Comparison of ENCODE assay signal across 16 cellular contexts in the genomic region with DNA sequence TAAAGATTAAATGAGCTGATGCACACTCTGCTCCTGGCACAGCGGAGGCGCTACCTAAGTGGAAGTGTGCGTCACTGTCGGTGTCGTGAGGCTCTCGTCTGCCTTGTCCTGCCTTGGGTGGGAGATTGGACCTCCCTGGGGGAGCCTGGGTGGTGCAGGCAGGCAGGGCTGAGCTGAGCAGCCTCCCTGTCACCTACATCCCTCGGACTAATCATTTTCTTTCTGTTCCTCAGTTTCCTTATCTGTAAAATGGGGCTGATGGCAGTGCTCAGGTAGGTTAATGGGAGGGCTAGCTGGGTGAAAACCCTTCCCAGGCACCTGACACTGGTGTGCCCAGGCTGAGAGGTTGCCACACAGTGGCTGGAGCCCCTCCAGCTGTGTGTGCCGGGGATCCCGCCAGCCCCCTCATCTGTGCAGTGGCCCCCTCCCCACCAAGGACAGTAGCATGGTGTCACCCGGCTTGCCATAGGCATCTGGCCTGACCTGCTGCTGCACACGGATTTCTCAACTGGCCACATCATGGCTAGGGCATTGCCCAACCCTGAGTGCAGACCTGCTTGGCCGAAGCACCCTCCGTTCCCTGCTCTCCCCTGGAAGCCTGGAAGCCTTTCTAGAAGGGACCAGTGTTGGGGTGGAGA. TPM values are rescaled to one million over a fixed set of nuclear protein-coding genes. Genes with fewer than 3 reads are reported as not detected.
DNase-seq lines count a peak whose midpoint lies in the region; ATAC-seq and TF ChIP-seq lines count a peak whose summit lies in the region.
"Had no signal": no experiment of that assay in that cellular context is flagged by ENCODE, and none has a peak within 500 bp of the region (broad histone marks: within the 10 kb centered on the region; RNA-seq: fewer than 3 reads in every experiment).

No MANE protein-coding gene starts in this region.

- H3K27me3 Mint-ChIP-seq in activated naive CD4-positive, alpha-beta T cell treated with anti-CD3 and anti-CD28 coated beads for 36 hours (ENCODE audit: low read depth) = no peaks in the 10 kb centered on the region
- H3K27me3 Mint-ChIP-seq in dendritic cell treated with granulocyte-macrophage colony-stimulating factor and Interleukin-4, amounts not matched to agents 40 ng/mL and 50 ng/mL, for 4 days = no peaks in the 10 kb centered on the region

- H3K9me3 Mint-ChIP-seq in activated naive CD4-positive, alpha-beta T cell treated with anti-CD3 and anti-CD28 coated beads for 36 hours = no peaks in the 10 kb centered on the region
- H3K9me3 Mint-ChIP-seq in dendritic cell treated with granulocyte-macrophage colony-stimulating factor and Interleukin-4, amounts not matched to agents 40 ng/mL and 50 ng/mL, for 4 days = no peaks in the 10 kb centered on the region

- H3K27ac Mint-ChIP-seq in activated naive CD4-positive, alpha-beta T cell treated with anti-CD3 and anti-CD28 coated beads for 36 hours = peak overlapping the region; percentile 12
- peak overlapping the region; percentile 90 for H3K27ac Mint-ChIP-seq in dendritic cell treated with granulocyte-macrophage colony-stimulating factor and Interleukin-4, amounts not matched to agents 40 ng/mL and 50 ng/mL, for 4 days

- intact Hi-C loops in activated naive CD4-positive, alpha-beta T cell treated with anti-CD3 and anti-CD28 coated beads for 36 hours (cut with micrococcal nuclease) = no loop called here
- intact Hi-C loops in dendritic cell treated with granulocyte-macrophage colony-stimulating factor and Interleukin-4, amounts not matched to agents 40 ng/mL and 50 ng/mL, for 4 days (cut with micrococcal nuclease) = no loop called here
- intact Hi-C loops in sciatic nerve (cut with DNase I) = no loop called here

- no peak for TF ChIP-seq POLR2A in NB4 (IDR thresholded peaks at IDR 0.05; ENCODE audit: extremely low read depth, insufficient read length)

- peak; percentile 6 for DNase-seq in activated naive CD4-positive, alpha-beta T cell treated with anti-CD3 and anti-CD28 coated beads for 36 hours
- no peak for DNase-seq in activated naive CD4-positive, alpha-beta T cell (lab: John Stamatoyannopoulos, UW)
- peak; percentile 57 for DNase-seq in NB4 (ENCODE audit: low read depth)
- DNase-seq in sciatic nerve (ENCODE audit: low spot score) = peak; percentile 42
- DNase-seq in NCI-H1436 treated with DMSO at 0.1 percent for 48 hours (lab: John Stamatoyannopoulos, UW) = no peak
- DNase-seq in hypothalamus (lab: John Stamatoyannopoulos, UW) = no peak
- DNase-seq: activated CD4-positive, alpha-beta T cell treated with anti-CD3 and anti-CD28 coated beads for 48 hours; activated gamma-delta T cell treated with Interleukin-2 at 50 U/mL for 16 hours; central memory CD4-positive, alpha-beta T cell; DMS79 treated with DMSO at 0.1 percent for 48 hours; MG63; thyroid gland had no signal

- H3K36me3 Mint-ChIP-seq in activated naive CD4-positive, alpha-beta T cell treated with anti-CD3 and anti-CD28 coated beads for 36 hours (ENCODE audit: low read depth) = peaks cover 14% of the 10 kb centered on the region
- H3K36me3 Mint-ChIP-seq in dendritic cell treated with granulocyte-macrophage colony-stimulating factor and Interleukin-4, amounts not matched to agents 40 ng/mL and 50 ng/mL, for 4 days (ENCODE audit: low read depth) = peaks cover 71% of the 10 kb centered on the region

- no peak overlapping the region for H3K4me3 Mint-ChIP-seq in activated naive CD4-positive, alpha-beta T cell treated with anti-CD3 and anti-CD28 coated beads for 36 hours
- H3K4me3 Mint-ChIP-seq in dendritic cell treated with granulocyte-macrophage colony-stimulating factor and Interleukin-4, amounts not matched to agents 40 ng/mL and 50 ng/mL, for 4 days = peak overlapping the region; percentile 11

- H3K4me1 Mint-ChIP-seq in activated naive CD4-positive, alpha-beta T cell treated with anti-CD3 and anti-CD28 coated beads for 36 hours (ENCODE audit: low read depth) = peaks cover 78% of the 10 kb centered on the region
- peaks cover 93% of the 10 kb centered on the region for H3K4me1 Mint-ChIP-seq in dendritic cell treated with granulocyte-macrophage colony-stimulating factor and Interleukin-4, amounts not matched to agents 40 ng/mL and 50 ng/mL, for 4 days (ENCODE audit: low read depth)

- TF ChIP-seq CTCF in NB4 (IDR thresholded peaks at IDR 0.05; ENCODE audit: low read depth, low read length) = no peak

- H3K4me3 ChIP-seq in NB4 (ENCODE audit: low read depth, low read length) = no peak overlapping the region
- H3K4me3 ChIP-seq: gastroesophageal sphincter, MG63, psoas muscle, thyroid gland had no signal

- CTCF ChIA-PET in activated naive CD4-positive, alpha-beta T cell treated with anti-CD3 and anti-CD28 coated beads for 36 hours (lab: Charles Lee) = interaction anchor here (0.9 to 1.3 kb wide), 2 partner anchors 57 to 245 kb away, joined by 3 to 4 read pairs; a partner anchor contains a TSS

- ATAC-seq in sciatic nerve = no peak
- no peak for ATAC-seq in GM21423 (IDR thresholded peaks at IDR 0.05; ENCODE audit: unreplicated experiment)
- ATAC-seq: gastroesophageal sphincter had no signal

RNA-seq across cellular contexts. Expression of a gene that starts 4.3 kb away (rescaled TPM):
- 10 to 100 TPM; 73.4 to 89.6 TPM for total RNA-seq in activated naive CD4-positive, alpha-beta T cell treated with anti-CD3 and anti-CD28 coated beads for 36 hours
- total RNA-seq in sciatic nerve = 39.4 TPM

Comparison
In these comparisons a context has a peak if more than half of its experiments do, and no peak if none do; other contexts are left out.
1. DNase-seq: peak in activated naive CD4-positive, alpha-beta T cell treated with anti-CD3 and anti-CD28 coated beads for 36 hours (single experiment), NB4 (single experiment) and sciatic nerve (single experiment); none in activated naive CD4-positive, alpha-beta T cell (0 of 4), NCI-H1436 treated with DMSO at 0.1 percent for 48 hours (single experiment) and hypothalamus (0 of 51).